Comparison of ENCODE assay signal across 26 cellular contexts in genomic region chr3:120928991-120929390, GRCh38. TPM values are rescaled to one million over a fixed set of nuclear protein-coding genes. Genes with fewer than 3 reads are reported as not detected.
A peak's percentile ranks its signal among the peaks of the same experiment; 100 is the strongest.
DNase-seq lines count a peak whose midpoint lies in the region; TF ChIP-seq lines count a peak whose summit lies in the region.
"Had no signal": no experiment of that assay in that cellular context is flagged by ENCODE, and none has a peak within 500 bp of the region (broad histone marks: within the 10 kb centered on the region; RNA-seq: fewer than 3 reads in every experiment).

No MANE protein-coding gene starts in this region.

- no peaks in the 10 kb centered on the region for H3K36me3 ChIP-seq in mesendoderm (ENCODE audit: control insufficient read depth, insufficient read depth, low read length)
- H3K36me3 ChIP-seq: esophagus squamous epithelium, Peyer's patch, right lobe of liver, upper lobe of left lung had no signal

- H3K23ac ChIP-seq in mesendoderm (ENCODE audit: low read length), result no peak overlapping the region

- no peak overlapping the region for H4K8ac ChIP-seq in mesendoderm (ENCODE audit: low read depth, low read length)

- H2BK15ac ChIP-seq in mesendoderm (replicated peaks; ENCODE audit: low read depth), result no peak overlapping the region

- H3K79me2 ChIP-seq in mesendoderm (ENCODE audit: control insufficient read depth, insufficient read depth, low read length), result no peaks in the 10 kb centered on the region

- H3K79me1 ChIP-seq in mesendoderm (ENCODE audit: low read length), result no peaks in the 10 kb centered on the region

- H3K4me2 ChIP-seq in mesendoderm (ENCODE audit: low read length), result no peak overlapping the region

- no peaks in the 10 kb centered on the region for H3K4me1 ChIP-seq in mesendoderm (ENCODE audit: control insufficient read depth, low read depth, low read length)
- H3K4me1 ChIP-seq: esophagus squamous epithelium, Peyer's patch, right lobe of liver, upper lobe of left lung had no signal

- no peak overlapping the region for H2AK5ac ChIP-seq in mesendoderm (ENCODE audit: low read length)

- no peak overlapping the region for H3K4me3 ChIP-seq in mesendoderm (ENCODE audit: low read length)
- H3K4me3 ChIP-seq: esophagus squamous epithelium, GM12878, GM23248, Peyer's patch, right lobe of liver, upper lobe of left lung had no signal

- H3K27ac ChIP-seq in VCaP (peak overlapping the region; percentile 26), mesendoderm (ENCODE audit: low read depth, low read length) (no peak overlapping the region)
- H3K27ac ChIP-seq: esophagus squamous epithelium, GM23248, Peyer's patch, right lobe of liver, upper lobe of left lung had no signal

- no peak overlapping the region for H3K18ac ChIP-seq in mesendoderm (ENCODE audit: low read length)

- H3K4ac ChIP-seq in mesendoderm (ENCODE audit: low read depth, low read length), result no peak overlapping the region

- H2BK120ac ChIP-seq in mesendoderm (ENCODE audit: low read depth, low read length), result no peak overlapping the region

- no peak overlapping the region for H3K56ac ChIP-seq in mesendoderm (ENCODE audit: low read length)

- no peak overlapping the region for H3K9ac ChIP-seq in mesendoderm (ENCODE audit: low read length)
- H3K9ac ChIP-seq: GM23248 had no signal

- no peak for TF ChIP-seq CTCF in VCaP (conservative IDR thresholded peaks at IDR 0.05)

- H3K27me3 ChIP-seq in mesendoderm (ENCODE audit: insufficient read depth, low read length, poor library complexity), result no peaks in the 10 kb centered on the region
- H3K27me3 ChIP-seq: esophagus squamous epithelium, Peyer's patch, right lobe of liver, upper lobe of left lung had no signal

- no peak overlapping the region for H2BK5ac ChIP-seq in mesendoderm (ENCODE audit: low read length)

- WGBS in mesendoderm (ENCODE audit: extremely low coverage, insufficient coverage, low lambda C conversion rate), result no CpG with 5 or more reads among the region's 1 CpG

- DNase-seq in ELR (ENCODE audit: low read depth) (peak; percentile 10), M059J (ENCODE audit: low read depth) (peak; percentile 54), mesendoderm (peak; percentile 30), DMS79 (lab: John Stamatoyannopoulos, UW) (no peak), cortex of kidney (lab: John Stamatoyannopoulos, UW) (no peak), NAMALWA (ENCODE audit: low spot score) (no peak)
- DNase-seq: activated CD4-positive, alpha-beta T cell treated with anti-CD3 and anti-CD28 coated beads for 1 hour; activated CD8-positive, alpha-beta T cell treated with anti-CD3 and anti-CD28 coated beads for 36 hours; aorta; C1 segment of cervical spinal cord; DND-41; esophagus squamous epithelium; GM23248; KG1; left cardiac atrium; NCI-H187; NCI-H526; Peyer's patch; right lobe of liver; stimulated activated CD4-positive, alpha-beta T cell treated with anti-CD3 and anti-CD28 coated beads, Interleukin-4, amount 100 ng/mL, for 4 hours; upper lobe of left lung had no signal

- H4K5ac ChIP-seq in mesendoderm (ENCODE audit: low read length), result no peak overlapping the region

RNA-seq across cellular contexts. Expression of gene STXBP5L, which starts 21.0 kb away (rescaled TPM):
- total RNA-seq in M059J (2014; rRNA removed; shearing (Covaris generic)), result 0.07 TPM in 1 of 2 replicates, not detected in the other
- 0.56 TPM for polyA plus RNA-seq in mesendoderm (2013, experiment 1 of 2)
- 0.50 TPM for polyA plus RNA-seq in mesendoderm (2013, experiment 2 of 2)
- total RNA-seq: activated CD8-positive, alpha-beta T cell treated with anti-CD3 and anti-CD28 coated beads for 36 hours; activated naive CD4-positive, alpha-beta T cell treated with anti-CD3 and anti-CD28 coated beads, Interleukin-2, amount 50 U/mL, for 72 hours; dermis microvascular lymphatic vessel endothelial cell; GM12878; GM23248; right lobe of liver; T-helper 1 cell treated with Interleukin-12 subunit alpha and Interleukin-12 subunit beta and Interleukin-4 antibody, amounts not matched to agents 30 ng/mL and 1 ng/mL, for 36 hours had no signal
- polyA plus RNA-seq: GM23248 had no signal

Comparison
In these comparisons a context has a peak if more than half of its experiments do, and no peak if none do; other contexts are left out.
1. DNase-seq: peak in ELR (single experiment), M059J (single experiment) and mesendoderm (single experiment); none in DMS79 (single experiment), cortex of kidney (single experiment) and NAMALWA (single experiment).